Comparison of ENCODE assay signal across 15 cellular contexts in the genomic region with DNA sequence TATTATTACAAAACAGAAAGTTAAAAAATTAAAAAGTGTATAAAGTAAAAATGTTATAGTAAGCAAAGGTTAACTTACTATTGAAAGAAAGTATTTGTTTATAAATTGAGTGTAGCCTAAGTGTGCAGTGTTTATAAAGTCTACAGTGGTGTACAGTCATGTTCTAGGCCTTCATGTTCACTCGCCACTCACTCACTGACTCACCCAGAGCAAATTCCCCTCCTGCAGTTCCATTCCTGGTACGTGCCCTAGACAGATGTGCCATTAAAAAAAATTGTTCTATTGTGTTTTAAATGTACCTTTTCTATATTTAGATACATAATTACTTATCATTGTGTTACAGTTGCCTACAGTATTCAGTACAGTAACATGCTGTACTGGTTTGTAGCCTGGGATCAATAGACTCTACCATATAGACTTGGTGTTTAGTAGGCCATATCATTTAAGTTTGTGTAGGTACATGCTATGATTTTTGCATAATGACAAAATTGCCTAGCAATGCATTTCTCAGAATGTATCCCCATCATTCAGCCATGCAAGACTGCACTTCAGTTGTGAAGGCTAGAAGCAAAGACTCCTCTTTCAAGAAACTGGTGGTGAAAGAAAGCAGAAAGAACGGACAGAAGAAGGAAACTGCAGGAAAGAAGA.
DNase-seq lines count a peak whose midpoint lies in the region; ATAC-seq and TF ChIP-seq lines count a peak whose summit lies in the region.
"Had no signal": no experiment of that assay in that cellular context is flagged by ENCODE, and none has a peak within 500 bp of the region (broad histone marks: within the 10 kb centered on the region; RNA-seq: fewer than 3 reads in every experiment).

No MANE protein-coding gene starts in this region.

- H3K4me3 ChIP-seq in BJ (ENCODE audit: low read depth, low read length) (no peak overlapping the region), brain microvascular endothelial cell (ENCODE audit: low read depth, low read length) (no peak overlapping the region)
- H3K4me3 ChIP-seq: pancreas had no signal

- DNase-seq in BJ (ENCODE audit: low read depth) (peak; percentile 65), HS-5 (ENCODE audit: low read depth) (peak; percentile 70), brain microvascular endothelial cell (peak; percentile 89), kidney glomerular epithelial cell (lab: John Stamatoyannopoulos, UW) (peak; percentile 79), cortex of kidney (lab: John Stamatoyannopoulos, UW) (no peak)
- DNase-seq: activated naive CD4-positive, alpha-beta T cell treated with anti-CD3 and anti-CD28 coated beads, Interleukin-2, amount 10 ng/mL, durations not matched to agents 7 days and 5 days; NCI-H2227 treated with DMSO at 0.1 percent for 48 hours; pancreas had no signal

- no peaks in the 10 kb centered on the region for H3K27me3 ChIP-seq in BJ (ENCODE audit: control insufficient read depth, insufficient read depth, low read length)
- no peaks in the 10 kb centered on the region for H3K27me3 ChIP-seq in brain microvascular endothelial cell (replicated peaks)
- H3K27me3 ChIP-seq: pancreas had no signal

- H3K36me3 ChIP-seq in BJ (ENCODE audit: control insufficient read depth, insufficient read depth, low read length) (no peaks in the 10 kb centered on the region), brain microvascular endothelial cell (replicated peaks) (no peaks in the 10 kb centered on the region)
- H3K36me3 ChIP-seq: pancreas had no signal

- POLR2A ChIA-PET in BJ (lab: Charles Lee): interaction anchor here (0.7 kb wide), 1 partner anchor 746 kb away, joined by 3 read pairs; the partner anchor contains the start of gene JKAMP

- ATAC-seq in GM18867 (IDR thresholded peaks at IDR 0.05; ENCODE audit: unreplicated experiment): no peak
- no peak for ATAC-seq in GM21786 (IDR thresholded peaks at IDR 0.05; ENCODE audit: unreplicated experiment)
- ATAC-seq in GM18907 (IDR thresholded peaks at IDR 0.05; ENCODE audit: unreplicated experiment): no peak
- ATAC-seq: activated CD4-positive, CD25-positive, alpha-beta regulatory T cell treated with anti-CD3 and anti-CD28 coated beads, Interleukin-2, amount 50 U/mL, for 24 hours; left lobe of liver; pancreas; Right ventricle myocardium inferior had no signal

- CTCF ChIA-PET in BJ (lab: Yijun Ruan, JAX): interaction anchor here (1.0 to 1.1 kb wide), 3 partner anchors 73 to 282 kb away, joined by 3 to 4 read pairs (median 3); no protein-coding TSS in a partner anchor

- H3K27ac ChIP-seq in brain microvascular endothelial cell: peak overlapping the region; percentile 39
- H3K27ac ChIP-seq: KMS-11, pancreas had no signal

- in situ Hi-C loops in brain microvascular endothelial cell (cut with HindIII; ENCODE audit: low pct_ligation_motif_present, low sequenced_read_pairs): no loop called here

- TF ChIP-seq CTCF in BJ (IDR thresholded peaks at IDR 0.05; ENCODE audit: insufficient read depth, low read depth, low read length) (no peak), brain microvascular endothelial cell (IDR thresholded peaks at IDR 0.05; ENCODE audit: low read depth, low read length, missing control alignments) (no peak)
